Comparison of ENCODE assay signal across 1 cellular context in the genomic region with DNA sequence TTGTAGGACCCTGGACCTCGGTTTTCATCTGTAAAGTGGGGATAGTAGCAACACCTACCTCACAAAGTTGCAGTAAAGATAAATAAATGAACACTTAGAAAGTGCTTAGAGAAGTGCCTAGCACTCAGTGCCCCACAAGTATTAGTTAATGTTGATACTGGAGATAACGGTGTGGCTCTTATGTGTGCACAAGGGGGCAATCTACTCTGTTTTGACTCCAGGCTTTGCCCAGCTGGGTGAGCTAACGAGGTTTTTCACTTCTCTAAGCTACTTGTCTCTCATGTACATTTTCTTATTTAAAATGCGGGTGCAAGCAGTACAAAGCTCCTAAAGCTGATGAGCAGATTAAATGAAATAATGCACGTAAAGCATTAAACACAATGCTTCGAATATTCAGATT.
TF ChIP-seq lines count a peak whose summit lies in the region.

No MANE protein-coding gene starts in this region.

TF ChIP-seq in WTC11, 78 proteins besides CTCF, POLR2A, EP300 and RAD21 (continued from another document):
- TF ChIP-seq FOXJ3 (CRISPR knock-in tag; IDR thresholded peaks at IDR 0.05; ENCODE audit: borderline replicate concordance) (no peak), JUN (CRISPR knock-in tag; IDR thresholded peaks at IDR 0.05) (no peak), RORB (CRISPR knock-in tag; IDR thresholded peaks at IDR 0.05) (no peak), NR1H2 (CRISPR knock-in tag; IDR thresholded peaks at IDR 0.05) (no peak), ZNF396 (CRISPR knock-in tag; IDR thresholded peaks at IDR 0.05; ENCODE audit: borderline replicate concordance) (no peak), ZNF121 (CRISPR knock-in tag; IDR thresholded peaks at IDR 0.05) (no peak), TEAD4 (CRISPR knock-in tag; IDR thresholded peaks at IDR 0.05) (no peak), PRDM15 (CRISPR knock-in tag; IDR thresholded peaks at IDR 0.05) (no peak), NFYB (CRISPR knock-in tag; conservative IDR thresholded peaks at IDR 0.05; ENCODE audit: low read depth) (no peak), SMAD3 (CRISPR knock-in tag; IDR thresholded peaks at IDR 0.05; ENCODE audit: borderline replicate concordance) (no peak), CREM (CRISPR knock-in tag; IDR thresholded peaks at IDR 0.05) (no peak), AR (CRISPR knock-in tag; IDR thresholded peaks at IDR 0.05) (no peak)
- TF ChIP-seq, protein P1, sequence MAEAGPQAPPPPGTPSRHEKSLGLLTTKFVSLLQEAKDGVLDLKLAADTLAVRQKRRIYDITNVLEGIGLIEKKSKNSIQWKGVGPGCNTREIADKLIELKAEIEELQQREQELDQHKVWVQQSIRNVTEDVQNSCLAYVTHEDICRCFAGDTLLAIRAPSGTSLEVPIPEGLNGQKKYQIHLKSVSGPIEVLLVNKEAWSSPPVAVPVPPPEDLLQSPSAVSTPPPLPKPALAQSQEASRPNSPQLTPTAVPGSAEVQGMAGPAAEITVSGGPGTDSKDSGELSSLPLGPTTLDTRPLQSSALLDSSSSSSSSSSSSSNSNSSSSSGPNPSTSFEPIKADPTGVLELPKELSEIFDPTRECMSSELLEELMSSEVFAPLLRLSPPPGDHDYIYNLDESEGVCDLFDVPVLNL (CRISPR knock-in tag; IDR thresholded peaks at IDR 0.05; ENCODE audit: borderline replicate concordance, low read depth): no peak
